8 cellular contexts compared by ENCODE assay signal in genomic region chr21:34129039-34129891, GRCh38. TPM values are rescaled to one million over a fixed set of nuclear protein-coding genes. Genes with fewer than 3 reads are reported as not detected.
DNase-seq lines count a peak whose midpoint lies in the region; ATAC-seq and TF ChIP-seq lines count a peak whose summit lies in the region.

No MANE protein-coding gene starts in this region.

- peaks cover 5 to 70% (median 61%) of the 10 kb centered on the region in 3 donors for H3K4me1 ChIP-seq in esophagus squamous epithelium

- DNase-seq in EH (ENCODE audit: low read depth) (peak; percentile 92), NCI-H524 (lab: John Stamatoyannopoulos, UW) (peak; percentile 65 to 85), esophagus squamous epithelium (lab: John Stamatoyannopoulos, UW) (no peak), neural crest cell (ENCODE audit: low read depth, low spot score) (peak; percentile 19), GM10266 (ENCODE audit: extremely low spot score) (no peak)
- DNase-seq in activated T-cell treated with anti-CD3 and anti-CD28 coated beads, Interleukin-2, amount 50 U/mL, for 72 hours, result peak; percentile 76 to 82
- DNase-seq in stimulated activated naive CD8-positive, alpha-beta T cell treated with anti-CD3 and anti-CD28 coated beads, Interleukin-15, Interleukin-2, amounts not matched to agents 100 U/mL and 50 U/mL, for 24 hours, result peak; percentile 66

- peaks cover 5 to 6% of the 10 kb centered on the region in 2 donors for H3K9me3 Mint-ChIP-seq in activated T-cell treated with anti-CD3 and anti-CD28 coated beads, Interleukin-2, amount 50 U/mL, for 72 hours
- peaks cover 9% of the 10 kb centered on the region for H3K9me3 Mint-ChIP-seq in neural crest cell

- peak overlapping the region; percentile 69 to 81 for H3K4me3 Mint-ChIP-seq in activated T-cell treated with anti-CD3 and anti-CD28 coated beads, Interleukin-2, amount 50 U/mL, for 72 hours
- H3K4me3 Mint-ChIP-seq in neural crest cell, result peak overlapping the region; percentile 55

- TF ChIP-seq CTCF in esophagus squamous epithelium (IDR thresholded peaks at IDR 0.05) (peak in 1 of 6 experiments; percentile 22), neural crest cell (conservative IDR thresholded peaks at IDR 0.05) (peak; percentile 34), GM10266 (IDR thresholded peaks at IDR 0.05; ENCODE audit: control insufficient read depth, insufficient read depth, low read depth, missing control alignments) (no peak)

- H3K27ac Mint-ChIP-seq in activated T-cell treated with anti-CD3 and anti-CD28 coated beads, Interleukin-2, amount 50 U/mL, for 72 hours, result peak overlapping the region; percentile 66
- peak overlapping the region; percentile 85 for H3K27ac Mint-ChIP-seq in neural crest cell (ENCODE audit: unreplicated experiment)

- no peaks in the 10 kb centered on the region for H3K27me3 Mint-ChIP-seq in activated T-cell treated with anti-CD3 and anti-CD28 coated beads, Interleukin-2, amount 50 U/mL, for 72 hours (ENCODE audit: low read depth)
- H3K27me3 Mint-ChIP-seq in neural crest cell (ENCODE audit: low read depth), result no peaks in the 10 kb centered on the region

- H3K27ac ChIP-seq in esophagus squamous epithelium, result peak overlapping the region in 3 of 4 donors; percentile 72 to 84 (median 81)

- H3K36me3 Mint-ChIP-seq in activated T-cell treated with anti-CD3 and anti-CD28 coated beads, Interleukin-2, amount 50 U/mL, for 72 hours (ENCODE audit: insufficient read depth in 2 of 2), result peaks cover 23 to 38% of the 10 kb centered on the region in 2 donors
- peaks cover 29% of the 10 kb centered on the region for H3K36me3 Mint-ChIP-seq in neural crest cell (ENCODE audit: low read depth)

- WGBS in esophagus squamous epithelium, 2 donors, result 26 to 35% methylated on average over 15 to 16 of the region's 17 CpGs

- intact Hi-C loops in esophagus squamous epithelium (cut with DNase I), result no loop called here

- peak overlapping the region in 2 of 4 donors; percentile 9 to 32 for H3K4me3 ChIP-seq in esophagus squamous epithelium

- no peaks in the 10 kb centered on the region for H3K27me3 ChIP-seq in esophagus squamous epithelium

- H3K36me3 ChIP-seq in esophagus squamous epithelium, result peaks cover 0 to 31% (median 0%) of the 10 kb centered on the region in 3 donors

- peaks cover 93% of the 10 kb centered on the region for H3K4me1 Mint-ChIP-seq in activated T-cell treated with anti-CD3 and anti-CD28 coated beads, Interleukin-2, amount 50 U/mL, for 72 hours (ENCODE audit: low read depth)
- H3K4me1 Mint-ChIP-seq in neural crest cell, result peaks cover 67% of the 10 kb centered on the region

- TF ChIP-seq POLR2A in esophagus squamous epithelium (IDR thresholded peaks at IDR 0.05), result no peak

- no peaks in the 10 kb centered on the region for H3K9me3 ChIP-seq in esophagus squamous epithelium

- peak; percentile 92 to 95 for ATAC-seq in activated T-cell treated with anti-CD3 and anti-CD28 coated beads, Interleukin-2, amount 50 U/mL, for 72 hours (replicated peaks in 1 of 2)
- ATAC-seq in stimulated activated naive CD8-positive, alpha-beta T cell treated with anti-CD3 and anti-CD28 coated beads, Interleukin-15, Interleukin-2, amounts not matched to agents 100 U/mL and 50 U/mL, for 24 hours, result peak; percentile 97
- no peak for ATAC-seq in HG03135 (IDR thresholded peaks at IDR 0.05; ENCODE audit: unreplicated experiment)

RNA-seq across cellular contexts. Expression of gene MRPS6, which starts 55.9 kb away (rescaled TPM):
- total RNA-seq in activated T-cell treated with anti-CD3 and anti-CD28 coated beads, Interleukin-2, amount 50 U/mL, for 72 hours, result 100 to 1,000 TPM; 154 to 193 TPM
- total RNA-seq in esophagus squamous epithelium (10 to 100 TPM; 13.4 to 32.2 (median 20.1) TPM), neural crest cell (91.4 and 94.1 TPM in 2 replicates)

RNA-seq across cellular contexts. Expression of gene SLC5A3, which starts 55.9 kb away (rescaled TPM):
- 10 to 100 TPM; 37.6 to 39.8 TPM for total RNA-seq in activated T-cell treated with anti-CD3 and anti-CD28 coated beads, Interleukin-2, amount 50 U/mL, for 72 hours
- total RNA-seq in esophagus squamous epithelium (10 to 100 TPM in 2 of 4 donors, 1 to 10 TPM in 2; 9.0 to 20.0 (median 11.4) TPM), neural crest cell (19.6 and 20.4 TPM in 2 replicates)

Comparison
In these comparisons a context has a peak if more than half of its experiments do, and no peak if none do; other contexts are left out.
1. DNase-seq: peak in EH (single experiment), NCI-H524 (2 of 2), activated T-cell treated with anti-CD3 and anti-CD28 coated beads, Interleukin-2, amount 50 U/mL, for 72 hours (2 of 2), neural crest cell (single experiment) and stimulated activated naive CD8-positive, alpha-beta T cell treated with anti-CD3 and anti-CD28 coated beads, Interleukin-15, Interleukin-2, amounts not matched to agents 100 U/mL and 50 U/mL, for 24 hours (single experiment); none in esophagus squamous epithelium (single experiment) and GM10266 (single experiment).